ENCODE assay signal across 21 cellular contexts in the genomic region with DNA sequence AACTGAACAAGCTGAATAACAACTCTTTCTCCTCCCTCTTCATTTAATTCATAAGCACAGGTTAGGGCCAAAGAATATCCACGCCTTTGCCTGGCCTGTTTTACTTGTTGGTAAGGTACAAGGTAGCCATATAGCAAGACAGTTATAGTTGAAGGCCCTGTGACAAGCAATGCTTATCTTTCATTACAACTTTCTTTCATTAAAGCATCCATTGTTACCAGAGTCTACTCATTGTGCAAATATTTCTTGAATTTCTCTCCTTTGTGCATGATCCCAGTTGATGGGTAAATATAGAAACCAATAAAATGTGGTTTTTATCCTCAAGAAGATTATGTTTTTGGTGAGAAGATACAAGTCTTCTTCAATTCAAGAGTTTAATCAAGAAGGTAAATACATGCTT.
DNase-seq lines count a peak whose midpoint lies in the region; ATAC-seq and TF ChIP-seq lines count a peak whose summit lies in the region.
"Had no signal": no experiment of that assay in that cellular context is flagged by ENCODE, and none has a peak within 500 bp of the region (broad histone marks: within the 10 kb centered on the region; RNA-seq: fewer than 3 reads in every experiment).

No MANE protein-coding gene starts in this region.

- peak; percentile 45 for DNase-seq in A172 (ENCODE audit: low spot score)
- DNase-seq in GM03348 (ENCODE audit: low spot score) = peak; percentile 5
- DNase-seq in SK-MEL-5 (ENCODE audit: low read depth, low spot score) = peak; percentile 8
- DNase-seq in foreskin melanocyte = peak; percentile 73
- DNase-seq in dermis blood vessel endothelial cell = no peak
- no peak for DNase-seq in esophagus muscularis mucosa (ENCODE audit: extremely low spot score)
- DNase-seq in Right ventricle myocardium inferior (ENCODE audit: missing footprints) = no peak
- DNase-seq in upper lobe of right lung = no peak
- DNase-seq: ACHN; activated CD4-positive, CD25-positive, alpha-beta regulatory T cell treated with anti-CD3 and anti-CD28 coated beads, Interleukin-2, amount 50 U/mL, for 72 hours; activated CD8-positive, alpha-beta memory T cell treated with anti-CD3 and anti-CD28 coated beads for 24 hours; activated T-cell treated with anti-CD3 and anti-CD28 coated beads, Interleukin-2, amount 50 U/mL, for 48 hours; EL; erythroblast; Kasumi-1; NCI-H526 treated with DMSO at 0.1 percent for 48 hours; SJCRH30; stimulated activated CD4-positive, alpha-beta T cell treated with anti-CD3 and anti-CD28 coated beads, Interleukin-4, amount 100 ng/mL, for 4 hours; upper lobe of left lung had no signal

- H3K4me1 ChIP-seq in esophagus muscularis mucosa (no peaks in the 10 kb centered on the region), upper lobe of right lung (no peaks in the 10 kb centered on the region)
- H3K4me1 ChIP-seq: upper lobe of left lung had no signal

- in situ Hi-C loops in SK-MEL-5 (cut with HindIII; ENCODE audit: low pct_unique_long_range_greater_than_20kb, low sequenced_read_pairs) = no loop called here

- ATAC-seq in Right ventricle myocardium inferior (no peak), upper lobe of right lung (no peak)
- ATAC-seq: activated naive CD4-positive, alpha-beta T cell treated with anti-CD3 and anti-CD28 coated beads, Interleukin-2, amount 50 U/mL, for 72 hours; GM23338 had no signal

- no peak for TF ChIP-seq POLR2A in esophagus muscularis mucosa (IDR thresholded peaks at IDR 0.05; ENCODE audit: low read depth)

- no peak for TF ChIP-seq EP300 in esophagus muscularis mucosa (IDR thresholded peaks at IDR 0.05)

- 100% methylated on average over 1 of the region's 1 CpG for WGBS in esophagus muscularis mucosa

- H3K9me3 ChIP-seq in esophagus muscularis mucosa = no peaks in the 10 kb centered on the region
- no peaks in the 10 kb centered on the region for H3K9me3 ChIP-seq in upper lobe of right lung
- H3K9me3 ChIP-seq: upper lobe of left lung had no signal

- H3K27ac ChIP-seq in esophagus muscularis mucosa (replicated peaks in 1 of 4) = no peak overlapping the region
- no peak overlapping the region for H3K27ac ChIP-seq in upper lobe of right lung
- H3K27ac ChIP-seq: SJCRH30, upper lobe of left lung had no signal

- H3K27me3 ChIP-seq in esophagus muscularis mucosa = no peaks in the 10 kb centered on the region
- H3K27me3 ChIP-seq in upper lobe of right lung = no peaks in the 10 kb centered on the region
- H3K27me3 ChIP-seq: SJCRH30, upper lobe of left lung had no signal

- H3K4me3 ChIP-seq in esophagus muscularis mucosa (no peak overlapping the region), upper lobe of right lung (no peak overlapping the region)
- H3K4me3 ChIP-seq: GM23338, SJCRH30, upper lobe of left lung had no signal

- TF ChIP-seq CTCF in esophagus muscularis mucosa (IDR thresholded peaks at IDR 0.05) (no peak), upper lobe of right lung (IDR thresholded peaks at IDR 0.05) (no peak)

- intact Hi-C loops in esophagus muscularis mucosa (cut with DNase I) = no loop called here
- intact Hi-C loops in Right ventricle myocardium inferior (cut with DNase I) = no loop called here
- intact Hi-C loops in upper lobe of right lung (cut with DNase I) = no loop called here

- H3K36me3 ChIP-seq in esophagus muscularis mucosa (no peaks in the 10 kb centered on the region), upper lobe of right lung (no peaks in the 10 kb centered on the region)
- H3K36me3 ChIP-seq: SJCRH30, upper lobe of left lung had no signal

Comparison
In these comparisons a context has a peak if more than half of its experiments do, and no peak if none do; other contexts are left out.
1. DNase-seq: peak in A172 (single experiment), GM03348 (single experiment), SK-MEL-5 (single experiment) and foreskin melanocyte (single experiment); none in dermis blood vessel endothelial cell (single experiment), esophagus muscularis mucosa (single experiment), Right ventricle myocardium inferior (single experiment) and upper lobe of right lung (single experiment).